ENCODE assay signal across 15 cellular contexts in genomic region chr2:65278450-65279030, GRCh38. TPM values are rescaled to one million over a fixed set of nuclear protein-coding genes. Genes with fewer than 3 reads are reported as not detected.
DNase-seq lines count a peak whose midpoint lies in the region; ATAC-seq and TF ChIP-seq lines count a peak whose summit lies in the region.
"Had no signal": no experiment of that assay in that cellular context is flagged by ENCODE, and none has a peak within 500 bp of the region (broad histone marks: within the 10 kb centered on the region; RNA-seq: fewer than 3 reads in every experiment).

No MANE protein-coding gene starts in this region.

- peak; percentile 20 for DNase-seq in activated CD8-positive, alpha-beta T cell treated with anti-CD3 and anti-CD28 coated beads, Interleukin-2, amount 10 ng/mL, durations not matched to agents 7 days and 5 days
- DNase-seq in activated CD8-positive, alpha-beta T cell treated with anti-CD3 and anti-CD28 coated beads for 36 hours: no peak
- DNase-seq in SW480 (ENCODE audit: low spot score) (peak; percentile 81), left ventricle myocardium superior (no peak), esophagus muscularis mucosa (ENCODE audit: extremely low spot score) (no peak), esophagus squamous epithelium (lab: John Stamatoyannopoulos, UW) (no peak)
- no peak for DNase-seq in activated CD4-positive, alpha-beta T cell treated with anti-CD3 and anti-CD28 coated beads, Interleukin-2, amount 10 ng/mL, durations not matched to agents 24 days and 14 days
- DNase-seq: activated CD4-positive, alpha-beta memory T cell treated with anti-CD3 and anti-CD28 coated beads, Interleukin-2, amount 10 ng/mL, durations not matched to agents 7 days and 5 days; activated naive CD4-positive, alpha-beta T cell treated with anti-CD3 and anti-CD28 coated beads for 36 hours; hippocampal formation; mucosa of descending colon; NCI-H446 treated with DMSO at 0.1 percent for 48 hours had no signal

- H3K36me3 ChIP-seq in esophagus muscularis mucosa: peaks cover 0 to 3% (median under 1%) of the 10 kb centered on the region in 4 donors
- peaks cover 0 to 3% (median 3%) of the 10 kb centered on the region in 3 donors for H3K36me3 ChIP-seq in esophagus squamous epithelium
- H3K36me3 ChIP-seq: tibial nerve had no signal

- intact Hi-C loops in activated CD8-positive, alpha-beta T cell treated with anti-CD3 and anti-CD28 coated beads for 36 hours (cut with micrococcal nuclease): no loop called here
- intact Hi-C loops in left ventricle myocardium superior (cut with micrococcal nuclease): no loop called here
- intact Hi-C loops in esophagus muscularis mucosa (cut with DNase I): no loop called here
- intact Hi-C loops in esophagus squamous epithelium (cut with DNase I): no loop called here
- intact Hi-C loops in activated CD4-positive, alpha-beta T cell treated with anti-CD3 and anti-CD28 coated beads, Interleukin-2, amount 10 ng/mL, durations not matched to agents 24 days and 14 days (cut with micrococcal nuclease): no loop called here

- H3K4me1 ChIP-seq in esophagus muscularis mucosa (peaks cover 8 to 35% (median 24%) of the 10 kb centered on the region in 4 donors), esophagus squamous epithelium (peaks cover 0 to 19% (median 0%) of the 10 kb centered on the region in 3 donors)

- TF ChIP-seq POLR2A in esophagus muscularis mucosa (IDR thresholded peaks at IDR 0.05; ENCODE audit: low read depth): no peak
- TF ChIP-seq POLR2A in esophagus squamous epithelium (IDR thresholded peaks at IDR 0.05): no peak

- peaks cover 8% of the 10 kb centered on the region for H3K36me3 Mint-ChIP-seq in activated CD8-positive, alpha-beta T cell treated with anti-CD3 and anti-CD28 coated beads, Interleukin-2, amount 10 ng/mL, durations not matched to agents 7 days and 5 days (ENCODE audit: low read depth)
- H3K36me3 Mint-ChIP-seq in activated CD8-positive, alpha-beta T cell treated with anti-CD3 and anti-CD28 coated beads for 36 hours (ENCODE audit: low read depth): peaks cover 3% of the 10 kb centered on the region
- no peaks in the 10 kb centered on the region for H3K36me3 Mint-ChIP-seq in stimulated activated memory B cell treated with anti-CD40 and anti-IgM and Interleukin-4, amounts not matched to agents 10 μg/mL and 1 μg/mL and 100 μg/mL, for 72 hours
- H3K36me3 Mint-ChIP-seq in activated CD4-positive, alpha-beta T cell treated with anti-CD3 and anti-CD28 coated beads, Interleukin-2, amount 10 ng/mL, durations not matched to agents 24 days and 14 days (ENCODE audit: low read depth): peaks cover 13% of the 10 kb centered on the region

- peaks cover 15% of the 10 kb centered on the region for H3K4me1 Mint-ChIP-seq in activated CD8-positive, alpha-beta T cell treated with anti-CD3 and anti-CD28 coated beads, Interleukin-2, amount 10 ng/mL, durations not matched to agents 7 days and 5 days (ENCODE audit: low read depth)
- H3K4me1 Mint-ChIP-seq in activated CD8-positive, alpha-beta T cell treated with anti-CD3 and anti-CD28 coated beads for 36 hours (ENCODE audit: low read depth): peaks cover 12% of the 10 kb centered on the region
- peaks cover 20% of the 10 kb centered on the region for H3K4me1 Mint-ChIP-seq in stimulated activated memory B cell treated with anti-CD40 and anti-IgM and Interleukin-4, amounts not matched to agents 10 μg/mL and 1 μg/mL and 100 μg/mL, for 72 hours
- peaks cover 10% of the 10 kb centered on the region for H3K4me1 Mint-ChIP-seq in activated CD4-positive, alpha-beta T cell treated with anti-CD3 and anti-CD28 coated beads, Interleukin-2, amount 10 ng/mL, durations not matched to agents 24 days and 14 days

- POLR2A ChIA-PET in activated CD8-positive, alpha-beta T cell treated with anti-CD3 and anti-CD28 coated beads, Interleukin-2, amount 10 ng/mL, durations not matched to agents 7 days and 5 days (lab: Charles Lee): interaction anchor here (1.2 kb wide), 1 partner anchor 19 kb away, joined by 3 read pairs; no protein-coding TSS in a partner anchor
- POLR2A ChIA-PET in activated CD8-positive, alpha-beta T cell treated with anti-CD3 and anti-CD28 coated beads for 36 hours (lab: Charles Lee): interaction anchor here (1.3 kb wide), 1 partner anchor 9 kb away, joined by 4 read pairs; no protein-coding TSS in a partner anchor

- WGBS in esophagus muscularis mucosa: 58% methylated on average over 8 of the region's 8 CpGs
- WGBS in esophagus squamous epithelium, 2 donors: 57 to 69% methylated on average over 7 of the region's 8 CpGs

- H3K27ac ChIP-seq in esophagus muscularis mucosa (replicated peaks in 1 of 4) (no peak overlapping the region), esophagus squamous epithelium (no peak overlapping the region)
- H3K27ac ChIP-seq: SJSA1, tibial nerve had no signal

- no peak for TF ChIP-seq CTCF in activated CD8-positive, alpha-beta T cell treated with anti-CD3 and anti-CD28 coated beads for 36 hours (IDR thresholded peaks at IDR 0.05)
- TF ChIP-seq CTCF in esophagus muscularis mucosa (IDR thresholded peaks at IDR 0.05): no peak
- no peak for TF ChIP-seq CTCF in esophagus squamous epithelium (IDR thresholded peaks at IDR 0.05)

- H3K27ac Mint-ChIP-seq in activated CD8-positive, alpha-beta T cell treated with anti-CD3 and anti-CD28 coated beads, Interleukin-2, amount 10 ng/mL, durations not matched to agents 7 days and 5 days: no peak overlapping the region
- H3K27ac Mint-ChIP-seq in activated CD8-positive, alpha-beta T cell treated with anti-CD3 and anti-CD28 coated beads for 36 hours: no peak overlapping the region
- H3K27ac Mint-ChIP-seq in stimulated activated memory B cell treated with anti-CD40 and anti-IgM and Interleukin-4, amounts not matched to agents 10 μg/mL and 1 μg/mL and 100 μg/mL, for 72 hours: no peak overlapping the region
- no peak overlapping the region for H3K27ac Mint-ChIP-seq in activated CD4-positive, alpha-beta T cell treated with anti-CD3 and anti-CD28 coated beads, Interleukin-2, amount 10 ng/mL, durations not matched to agents 24 days and 14 days
- H3K27ac Mint-ChIP-seq: activated CD4-positive, alpha-beta memory T cell treated with anti-CD3 and anti-CD28 coated beads, Interleukin-2, amount 10 ng/mL, durations not matched to agents 7 days and 5 days; activated naive CD4-positive, alpha-beta T cell treated with anti-CD3 and anti-CD28 coated beads for 36 hours had no signal

- peaks cover 0 to 10% (median 0%) of the 10 kb centered on the region in 4 donors for H3K27me3 ChIP-seq in esophagus muscularis mucosa
- H3K27me3 ChIP-seq in esophagus squamous epithelium: no peaks in the 10 kb centered on the region
- H3K27me3 ChIP-seq: SJSA1, tibial nerve had no signal

- H3K4me3 ChIP-seq in esophagus muscularis mucosa (no peak overlapping the region), esophagus squamous epithelium (no peak overlapping the region)
- H3K4me3 ChIP-seq: mucosa of descending colon, SJSA1, tibial nerve had no signal

- TF ChIP-seq EP300 in esophagus muscularis mucosa (IDR thresholded peaks at IDR 0.05): no peak

- no peak for ATAC-seq in activated CD8-positive, alpha-beta T cell treated with anti-CD3 and anti-CD28 coated beads, Interleukin-2, amount 10 ng/mL, durations not matched to agents 7 days and 5 days
- no peak for ATAC-seq in activated CD8-positive, alpha-beta T cell treated with anti-CD3 and anti-CD28 coated beads for 36 hours
- peak; percentile 49 for ATAC-seq in left ventricle myocardium superior
- ATAC-seq in stimulated activated memory B cell treated with anti-CD40 and anti-IgM and Interleukin-4, amounts not matched to agents 10 μg/mL and 1 μg/mL and 100 μg/mL, for 72 hours: peak; percentile 27
- ATAC-seq: mucosa of descending colon had no signal

- H3K9me3 Mint-ChIP-seq in activated CD8-positive, alpha-beta T cell treated with anti-CD3 and anti-CD28 coated beads, Interleukin-2, amount 10 ng/mL, durations not matched to agents 7 days and 5 days (ENCODE audit: insufficient read depth): no peaks in the 10 kb centered on the region
- no peaks in the 10 kb centered on the region for H3K9me3 Mint-ChIP-seq in activated CD8-positive, alpha-beta T cell treated with anti-CD3 and anti-CD28 coated beads for 36 hours
- H3K9me3 Mint-ChIP-seq in stimulated activated memory B cell treated with anti-CD40 and anti-IgM and Interleukin-4, amounts not matched to agents 10 μg/mL and 1 μg/mL and 100 μg/mL, for 72 hours: no peaks in the 10 kb centered on the region
- no peaks in the 10 kb centered on the region for H3K9me3 Mint-ChIP-seq in activated CD4-positive, alpha-beta T cell treated with anti-CD3 and anti-CD28 coated beads, Interleukin-2, amount 10 ng/mL, durations not matched to agents 24 days and 14 days
- H3K9me3 Mint-ChIP-seq: activated CD4-positive, alpha-beta memory T cell treated with anti-CD3 and anti-CD28 coated beads, Interleukin-2, amount 10 ng/mL, durations not matched to agents 7 days and 5 days; activated naive CD4-positive, alpha-beta T cell treated with anti-CD3 and anti-CD28 coated beads for 36 hours had no signal

- H3K4me3 Mint-ChIP-seq in activated CD8-positive, alpha-beta T cell treated with anti-CD3 and anti-CD28 coated beads, Interleukin-2, amount 10 ng/mL, durations not matched to agents 7 days and 5 days: no peak overlapping the region
- no peak overlapping the region for H3K4me3 Mint-ChIP-seq in activated CD8-positive, alpha-beta T cell treated with anti-CD3 and anti-CD28 coated beads for 36 hours
- no peak overlapping the region for H3K4me3 Mint-ChIP-seq in stimulated activated memory B cell treated with anti-CD40 and anti-IgM and Interleukin-4, amounts not matched to agents 10 μg/mL and 1 μg/mL and 100 μg/mL, for 72 hours
- H3K4me3 Mint-ChIP-seq in activated CD4-positive, alpha-beta T cell treated with anti-CD3 and anti-CD28 coated beads, Interleukin-2, amount 10 ng/mL, durations not matched to agents 24 days and 14 days: no peak overlapping the region
- H3K4me3 Mint-ChIP-seq: activated CD4-positive, alpha-beta memory T cell treated with anti-CD3 and anti-CD28 coated beads, Interleukin-2, amount 10 ng/mL, durations not matched to agents 7 days and 5 days; activated naive CD4-positive, alpha-beta T cell treated with anti-CD3 and anti-CD28 coated beads for 36 hours had no signal

- CTCF ChIA-PET in activated CD8-positive, alpha-beta T cell treated with anti-CD3 and anti-CD28 coated beads, Interleukin-2, amount 10 ng/mL, durations not matched to agents 7 days and 5 days (lab: Charles Lee): interaction anchor here (0.8 to 1.6 kb wide), 2 partner anchors 51 to 274 kb away, joined by 3 read pairs; partner anchors contain the start of gene ACTR2
- CTCF ChIA-PET in activated CD8-positive, alpha-beta T cell treated with anti-CD3 and anti-CD28 coated beads for 36 hours (lab: Charles Lee): interaction anchor here (0.9 to 1.2 kb wide), 2 partner anchors 42 to 105 kb away, joined by 3 to 4 read pairs; no protein-coding TSS in a partner anchor

- H3K9me3 ChIP-seq in esophagus muscularis mucosa: no peaks in the 10 kb centered on the region
- H3K9me3 ChIP-seq in esophagus squamous epithelium: no peaks in the 10 kb centered on the region
- H3K9me3 ChIP-seq: mucosa of descending colon, SJSA1, tibial nerve had no signal

- H3K27me3 Mint-ChIP-seq in activated CD8-positive, alpha-beta T cell treated with anti-CD3 and anti-CD28 coated beads, Interleukin-2, amount 10 ng/mL, durations not matched to agents 7 days and 5 days (ENCODE audit: low read depth): peaks cover 2% of the 10 kb centered on the region
- H3K27me3 Mint-ChIP-seq in activated CD8-positive, alpha-beta T cell treated with anti-CD3 and anti-CD28 coated beads for 36 hours: no peaks in the 10 kb centered on the region
- H3K27me3 Mint-ChIP-seq in stimulated activated memory B cell treated with anti-CD40 and anti-IgM and Interleukin-4, amounts not matched to agents 10 μg/mL and 1 μg/mL and 100 μg/mL, for 72 hours: no peaks in the 10 kb centered on the region
- H3K27me3 Mint-ChIP-seq in activated CD4-positive, alpha-beta T cell treated with anti-CD3 and anti-CD28 coated beads, Interleukin-2, amount 10 ng/mL, durations not matched to agents 24 days and 14 days: peaks cover 7% of the 10 kb centered on the region
- H3K27me3 Mint-ChIP-seq: activated CD4-positive, alpha-beta memory T cell treated with anti-CD3 and anti-CD28 coated beads, Interleukin-2, amount 10 ng/mL, durations not matched to agents 7 days and 5 days had no signal

RNA-seq across cellular contexts. Expression of gene ACTR2, which starts 50.9 kb away (rescaled TPM):
- total RNA-seq in activated CD8-positive, alpha-beta T cell treated with anti-CD3 and anti-CD28 coated beads, Interleukin-2, amount 10 ng/mL, durations not matched to agents 7 days and 5 days: 100 to 1,000 TPM; 478 to 493 TPM
- total RNA-seq in activated CD8-positive, alpha-beta T cell treated with anti-CD3 and anti-CD28 coated beads for 36 hours: 100 to 1,000 TPM; 331 to 341 TPM
- total RNA-seq in left ventricle myocardium superior: 109 TPM
- total RNA-seq in esophagus muscularis mucosa: 100 to 1,000 TPM in 2 of 4 donors, 10 to 100 TPM in 2; 85.2 to 115 (median 99.1) TPM
- 100 to 1,000 TPM in 1 of 4 donors, 10 to 100 TPM in 3; 70.6 to 124 (median 91.1) TPM for total RNA-seq in esophagus squamous epithelium
- 298 TPM in 2 replicates for total RNA-seq in activated CD4-positive, alpha-beta T cell treated with anti-CD3 and anti-CD28 coated beads, Interleukin-2, amount 10 ng/mL, durations not matched to agents 24 days and 14 days

Comparison
In these comparisons a context has a peak if more than half of its experiments do, and no peak if none do; other contexts are left out.
1. DNase-seq: peak in activated CD8-positive, alpha-beta T cell treated with anti-CD3 and anti-CD28 coated beads, Interleukin-2, amount 10 ng/mL, durations not matched to agents 7 days and 5 days (single experiment) and SW480 (single experiment); none in activated CD8-positive, alpha-beta T cell treated with anti-CD3 and anti-CD28 coated beads for 36 hours (single experiment), left ventricle myocardium superior (single experiment), esophagus muscularis mucosa (single experiment), esophagus squamous epithelium (single experiment) and activated CD4-positive, alpha-beta T cell treated with anti-CD3 and anti-CD28 coated beads, Interleukin-2, amount 10 ng/mL, durations not matched to agents 24 days and 14 days (single experiment).
2. ATAC-seq: peak in left ventricle myocardium superior (single experiment) and stimulated activated memory B cell treated with anti-CD40 and anti-IgM and Interleukin-4, amounts not matched to agents 10 μg/mL and 1 μg/mL and 100 μg/mL, for 72 hours (single experiment); none in activated CD8-positive, alpha-beta T cell treated with anti-CD3 and anti-CD28 coated beads, Interleukin-2, amount 10 ng/mL, durations not matched to agents 7 days and 5 days (single experiment) and activated CD8-positive, alpha-beta T cell treated with anti-CD3 and anti-CD28 coated beads for 36 hours (single experiment).